ENCODE assay signal across 1 cellular context in genomic region chr20:36606171-36607116, GRCh38.
TF ChIP-seq lines count a peak whose summit lies in the region.

No MANE protein-coding gene starts in this region.

TF ChIP-seq in GM23338, 12 proteins besides CTCF, POLR2A, EP300 and RAD21 (continued from another document):
- TF ChIP-seq, protein P1, sequence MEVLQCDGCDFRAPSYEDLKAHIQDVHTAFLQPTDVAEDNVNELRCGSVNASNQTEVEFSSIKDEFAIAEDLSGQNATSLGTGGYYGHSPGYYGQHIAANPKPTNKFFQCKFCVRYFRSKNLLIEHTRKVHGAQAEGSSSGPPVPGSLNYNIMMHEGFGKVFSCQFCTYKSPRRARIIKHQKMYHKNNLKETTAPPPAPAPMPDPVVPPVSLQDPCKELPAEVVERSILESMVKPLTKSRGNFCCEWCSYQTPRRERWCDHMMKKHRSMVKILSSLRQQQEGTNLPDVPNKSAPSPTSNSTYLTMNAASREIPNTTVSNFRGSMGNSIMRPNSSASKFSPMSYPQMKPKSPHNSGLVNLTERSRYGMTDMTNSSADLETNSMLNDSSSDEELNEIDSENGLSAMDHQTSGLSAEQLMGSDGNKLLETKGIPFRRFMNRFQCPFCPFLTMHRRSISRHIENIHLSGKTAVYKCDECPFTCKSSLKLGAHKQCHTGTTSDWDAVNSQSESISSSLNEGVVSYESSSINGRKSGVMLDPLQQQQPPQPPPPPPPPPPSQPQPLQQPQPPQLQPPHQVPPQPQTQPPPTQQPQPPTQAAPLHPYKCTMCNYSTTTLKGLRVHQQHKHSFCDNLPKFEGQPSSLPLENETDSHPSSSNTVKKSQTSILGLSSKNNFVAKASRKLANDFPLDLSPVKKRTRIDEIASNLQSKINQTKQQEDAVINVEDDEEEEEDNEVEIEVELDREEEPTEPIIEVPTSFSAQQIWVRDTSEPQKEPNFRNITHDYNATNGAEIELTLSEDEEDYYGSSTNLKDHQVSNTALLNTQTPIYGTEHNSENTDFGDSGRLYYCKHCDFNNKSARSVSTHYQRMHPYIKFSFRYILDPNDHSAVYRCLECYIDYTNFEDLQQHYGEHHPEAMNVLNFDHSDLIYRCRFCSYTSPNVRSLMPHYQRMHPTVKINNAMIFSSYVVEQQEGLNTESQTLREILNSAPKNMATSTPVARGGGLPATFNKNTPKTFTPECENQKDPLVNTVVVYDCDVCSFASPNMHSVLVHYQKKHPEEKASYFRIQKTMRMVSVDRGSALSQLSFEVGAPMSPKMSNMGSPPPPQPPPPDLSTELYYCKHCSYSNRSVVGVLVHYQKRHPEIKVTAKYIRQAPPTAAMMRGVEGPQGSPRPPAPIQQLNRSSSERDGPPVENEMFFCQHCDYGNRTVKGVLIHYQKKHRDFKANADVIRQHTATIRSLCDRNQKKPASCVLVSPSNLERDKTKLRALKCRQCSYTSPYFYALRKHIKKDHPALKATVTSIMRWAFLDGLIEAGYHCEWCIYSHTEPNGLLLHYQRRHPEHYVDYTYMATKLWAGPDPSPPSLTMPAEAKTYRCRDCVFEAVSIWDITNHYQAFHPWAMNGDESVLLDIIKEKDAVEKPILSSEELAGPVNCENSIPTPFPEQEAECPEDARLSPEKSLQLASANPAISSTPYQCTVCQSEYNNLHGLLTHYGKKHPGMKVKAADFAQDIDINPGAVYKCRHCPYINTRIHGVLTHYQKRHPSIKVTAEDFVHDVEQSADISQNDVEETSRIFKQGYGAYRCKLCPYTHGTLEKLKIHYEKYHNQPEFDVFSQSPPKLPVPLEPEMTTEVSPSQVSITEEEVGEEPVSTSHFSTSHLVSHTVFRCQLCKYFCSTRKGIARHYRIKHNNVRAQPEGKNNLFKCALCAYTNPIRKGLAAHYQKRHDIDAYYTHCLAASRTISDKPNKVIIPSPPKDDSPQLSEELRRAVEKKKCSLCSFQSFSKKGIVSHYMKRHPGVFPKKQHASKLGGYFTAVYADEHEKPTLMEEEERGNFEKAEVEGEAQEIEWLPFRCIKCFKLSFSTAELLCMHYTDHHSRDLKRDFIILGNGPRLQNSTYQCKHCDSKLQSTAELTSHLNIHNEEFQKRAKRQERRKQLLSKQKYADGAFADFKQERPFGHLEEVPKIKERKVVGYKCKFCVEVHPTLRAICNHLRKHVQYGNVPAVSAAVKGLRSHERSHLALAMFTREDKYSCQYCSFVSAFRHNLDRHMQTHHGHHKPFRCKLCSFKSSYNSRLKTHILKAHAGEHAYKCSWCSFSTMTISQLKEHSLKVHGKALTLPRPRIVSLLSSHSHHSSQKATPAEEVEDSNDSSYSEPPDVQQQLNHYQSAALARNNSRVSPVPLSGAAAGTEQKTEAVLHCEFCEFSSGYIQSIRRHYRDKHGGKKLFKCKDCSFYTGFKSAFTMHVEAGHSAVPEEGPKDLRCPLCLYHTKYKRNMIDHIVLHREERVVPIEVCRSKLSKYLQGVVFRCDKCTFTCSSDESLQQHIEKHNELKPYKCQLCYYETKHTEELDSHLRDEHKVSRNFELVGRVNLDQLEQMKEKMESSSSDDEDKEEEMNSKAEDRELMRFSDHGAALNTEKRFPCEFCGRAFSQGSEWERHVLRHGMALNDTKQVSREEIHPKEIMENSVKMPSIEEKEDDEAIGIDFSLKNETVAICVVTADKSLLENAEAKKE (CRISPR knock-in tag; IDR thresholded peaks at IDR 0.05): no peak
- no peak for TF ChIP-seq POLR2AphosphoS5 (IDR thresholded peaks at IDR 0.05; ENCODE audit: low read depth)
- no peak for TF ChIP-seq ZNF331 (CRISPR knock-in tag; IDR thresholded peaks at IDR 0.05; ENCODE audit: low read depth)
- TF ChIP-seq, protein P2, sequence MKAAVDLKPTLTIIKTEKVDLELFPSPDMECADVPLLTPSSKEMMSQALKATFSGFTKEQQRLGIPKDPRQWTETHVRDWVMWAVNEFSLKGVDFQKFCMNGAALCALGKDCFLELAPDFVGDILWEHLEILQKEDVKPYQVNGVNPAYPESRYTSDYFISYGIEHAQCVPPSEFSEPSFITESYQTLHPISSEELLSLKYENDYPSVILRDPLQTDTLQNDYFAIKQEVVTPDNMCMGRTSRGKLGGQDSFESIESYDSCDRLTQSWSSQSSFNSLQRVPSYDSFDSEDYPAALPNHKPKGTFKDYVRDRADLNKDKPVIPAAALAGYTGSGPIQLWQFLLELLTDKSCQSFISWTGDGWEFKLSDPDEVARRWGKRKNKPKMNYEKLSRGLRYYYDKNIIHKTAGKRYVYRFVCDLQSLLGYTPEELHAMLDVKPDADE (IDR thresholded peaks at IDR 0.05): no peak
- no peak for TF ChIP-seq JUNB (IDR thresholded peaks at IDR 0.05; ENCODE audit: unreplicated experiment)
- TF ChIP-seq EZH2 (IDR thresholded peaks at IDR 0.05; ENCODE audit: low read depth, unreplicated experiment): no peak
